Comparison of ENCODE assay signal across 19 cellular contexts in the genomic region with DNA sequence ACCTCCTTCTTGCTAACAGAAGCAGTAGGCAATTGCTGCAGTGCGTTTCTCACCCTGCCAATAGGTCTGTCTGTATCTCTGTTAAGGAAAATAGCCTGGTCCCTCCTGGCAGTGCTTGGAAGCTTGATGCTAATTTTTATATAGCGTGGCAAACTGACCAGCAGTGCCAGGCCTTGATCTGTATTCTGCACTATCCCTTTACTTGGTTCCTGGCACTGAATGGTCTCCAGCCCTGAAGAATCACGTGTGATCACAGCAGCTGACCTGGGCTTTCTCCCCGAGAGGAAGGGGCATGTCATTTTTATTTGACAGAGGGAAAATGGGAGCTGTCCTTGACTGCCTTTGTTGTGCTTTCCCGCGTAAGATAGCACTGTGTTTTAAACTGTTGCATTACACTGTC. TPM values are rescaled to one million over a fixed set of nuclear protein-coding genes. Genes with fewer than 3 reads are reported as not detected.
DNase-seq lines count a peak whose midpoint lies in the region; TF ChIP-seq lines count a peak whose summit lies in the region.
"Had no signal": no experiment of that assay in that cellular context is flagged by ENCODE, and none has a peak within 500 bp of the region (broad histone marks: within the 10 kb centered on the region; RNA-seq: fewer than 3 reads in every experiment).

No MANE protein-coding gene starts in this region.

- no peaks in the 10 kb centered on the region for H3K79me2 ChIP-seq in PC-9 (ENCODE audit: low read depth)

- no peaks in the 10 kb centered on the region for H3K9me2 ChIP-seq in PC-9 (ENCODE audit: insufficient read depth)

- no peak overlapping the region for H3K4me3 ChIP-seq in H7 (ENCODE audit: insufficient read depth, low read depth, low read length)
- no peak overlapping the region for H3K4me3 ChIP-seq in PC-9
- H3K4me3 ChIP-seq: esophagus squamous epithelium, skin epidermis, tibial nerve had no signal

- POLR2A ChIA-PET in PC-9 (lab: Charles Lee; ENCODE audit: unreplicated experiment) = interaction anchor here (0.6 kb wide), 1 partner anchor 42 kb away, joined by 4 read pairs; no protein-coding TSS in a partner anchor

- no peaks in the 10 kb centered on the region for H3K4me1 ChIP-seq in PC-9 (replicated peaks; ENCODE audit: insufficient read depth)
- H3K4me1 ChIP-seq: esophagus squamous epithelium had no signal

- H3K4me2 ChIP-seq in PC-9 = no peak overlapping the region

- H4K20me1 ChIP-seq in PC-9 (ENCODE audit: insufficient read depth) = peaks cover 4% of the 10 kb centered on the region

- intact Hi-C loops in posterior vena cava (cut with DNase I) (no loop called here), PC-9 (cut with micrococcal nuclease; ENCODE audit: unreplicated experiment) (no loop called here)

- BruUV-seq in PC-9 (replicated peaks; lab: Mats Ljungman, UMichigan) = no TSS peak

- CTCF ChIA-PET in PC-9 (lab: Charles Lee) = interaction anchor here (0.5 kb wide), 1 partner anchor 15 kb away, joined by 3 read pairs; no protein-coding TSS in a partner anchor

- H3K27ac ChIP-seq in VCaP = peak overlapping the region; percentile 73; the same call in 1 of the 2 replicates
- H3K27ac ChIP-seq in PC-9 = no peak overlapping the region
- H3K27ac ChIP-seq: brain microvascular endothelial cell, esophagus squamous epithelium, skin epidermis had no signal

- no peaks in the 10 kb centered on the region for H3K9me3 ChIP-seq in PC-9 (ENCODE audit: insufficient read depth, low read depth)
- H3K9me3 ChIP-seq: esophagus squamous epithelium, tibial nerve had no signal

- H2AFZ ChIP-seq in PC-9 = no peak overlapping the region

- TF ChIP-seq CTCF in VCaP (conservative IDR thresholded peaks at IDR 0.05) (no peak), PC-9 (conservative IDR thresholded peaks at IDR 0.05) (no peak)

- H3K27me3 ChIP-seq in H7 (ENCODE audit: control insufficient read depth, insufficient read depth, low read length) (no peaks in the 10 kb centered on the region), PC-9 (ENCODE audit: insufficient read depth, low read depth) (no peaks in the 10 kb centered on the region)
- H3K27me3 ChIP-seq: brain microvascular endothelial cell, esophagus squamous epithelium, tibial nerve had no signal

- DNase-seq in C1 segment of cervical spinal cord (lab: John Stamatoyannopoulos, UW) (peak in 9 of 14 donors; percentile 25 to 56 (median 31)), globus pallidus (ENCODE audit: low spot score) (peak; percentile 75), posterior vena cava (ENCODE audit: low spot score) (peak; percentile 23), H7 (no peak), PC-9 (no peak)
- DNase-seq in activated CD4-positive, alpha-beta T cell treated with anti-CD3 and anti-CD28 coated beads for 1 hour = no peak
- DNase-seq: activated CD4-positive, alpha-beta T cell treated with anti-CD3 and anti-CD28 coated beads, Interleukin-2, amount 10 ng/mL, durations not matched to agents 24 days and 14 days; activated naive CD4-positive, alpha-beta T cell treated with anti-CD3 and anti-CD28 coated beads for 36 hours; brain microvascular endothelial cell; effector memory CD4-positive, alpha-beta T cell; esophagus squamous epithelium; immature natural killer cell; left ventricle myocardium superior; naive thymus-derived CD4-positive, alpha-beta T cell; NCI-H146; retina had no signal

- H3K36me3 ChIP-seq in H7 (replicated peaks; ENCODE audit: control insufficient read depth, insufficient read depth, low read length) = peaks cover 5% of the 10 kb centered on the region
- H3K36me3 ChIP-seq in PC-9 (ENCODE audit: low read depth) = peaks cover 11% of the 10 kb centered on the region; the same call in 1 of the 2 replicates

- no peaks in the 10 kb centered on the region for H3F3A ChIP-seq in PC-9 (ENCODE audit: insufficient read depth, low read depth)

RNA-seq across cellular contexts. Expression of a gene that starts 48.7 kb away (rescaled TPM):
- total RNA-seq in posterior vena cava (10 to 100 TPM; 17.8 to 28.0 TPM), PC-9 (2021) (38.6 and 41.3 TPM in 2 replicates)
- total RNA-seq in H7 (2014; rRNA removed; shearing (Covaris generic)) = 5.5 and 11.5 TPM in 2 replicates

Comparison
In these comparisons a context has a peak if more than half of its experiments do, and no peak if none do; other contexts are left out.
1. DNase-seq: peak in C1 segment of cervical spinal cord (9 of 14), globus pallidus (single experiment) and posterior vena cava (single experiment); none in H7 (single experiment), PC-9 (0 of 2) and activated CD4-positive, alpha-beta T cell treated with anti-CD3 and anti-CD28 coated beads for 1 hour (single experiment).